1 cellular context compared by ENCODE assay signal in the genomic region with DNA sequence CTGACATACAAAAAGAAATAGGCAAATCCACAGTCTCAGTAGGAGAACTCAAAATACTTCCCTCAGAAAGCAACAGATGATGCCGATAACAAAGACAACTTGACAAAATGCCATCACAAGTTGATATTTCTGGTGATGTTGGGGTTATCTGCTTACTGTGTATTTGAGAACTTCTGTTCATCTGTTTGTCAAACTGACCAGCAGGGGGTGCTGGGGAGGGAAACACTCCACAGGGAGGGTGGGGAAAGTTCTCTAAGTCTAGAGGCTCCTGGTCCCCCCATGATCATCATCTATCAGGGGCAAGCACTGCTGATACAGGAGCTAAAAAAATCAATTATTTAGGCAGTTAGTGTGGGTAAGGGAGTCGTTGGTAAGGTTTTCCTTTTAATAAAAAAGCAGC.
TF ChIP-seq lines count a peak whose summit lies in the region.

No MANE protein-coding gene starts in this region.

TF ChIP-seq in GM23338, 12 proteins besides CTCF, POLR2A, EP300 and RAD21 (continued from another document):
- no peak for TF ChIP-seq ZNF462 (CRISPR knock-in tag; IDR thresholded peaks at IDR 0.05)
